ENCODE assay signal across 1 cellular context in genomic region chr15:67924359-67924974, GRCh38.
TF ChIP-seq lines count a peak whose summit lies in the region.

No MANE protein-coding gene starts in this region.

TF ChIP-seq in GM12878, 131 proteins besides CTCF, POLR2A, EP300 and RAD21 (continued from another document):
- TF ChIP-seq ZNF687 (IDR thresholded peaks at IDR 0.05) (no peak), GATAD2B (conservative IDR thresholded peaks at IDR 0.05; ENCODE audit: low read depth) (no peak), TCF7 (IDR thresholded peaks at IDR 0.05; ENCODE audit: borderline replicate concordance) (no peak), PRDM15 (CRISPR knock-in tag; IDR thresholded peaks at IDR 0.05) (no peak), SMAD1 (IDR thresholded peaks at IDR 0.05; ENCODE audit: low read depth, partially characterized antibody) (no peak)
- TF ChIP-seq, protein P1, sequence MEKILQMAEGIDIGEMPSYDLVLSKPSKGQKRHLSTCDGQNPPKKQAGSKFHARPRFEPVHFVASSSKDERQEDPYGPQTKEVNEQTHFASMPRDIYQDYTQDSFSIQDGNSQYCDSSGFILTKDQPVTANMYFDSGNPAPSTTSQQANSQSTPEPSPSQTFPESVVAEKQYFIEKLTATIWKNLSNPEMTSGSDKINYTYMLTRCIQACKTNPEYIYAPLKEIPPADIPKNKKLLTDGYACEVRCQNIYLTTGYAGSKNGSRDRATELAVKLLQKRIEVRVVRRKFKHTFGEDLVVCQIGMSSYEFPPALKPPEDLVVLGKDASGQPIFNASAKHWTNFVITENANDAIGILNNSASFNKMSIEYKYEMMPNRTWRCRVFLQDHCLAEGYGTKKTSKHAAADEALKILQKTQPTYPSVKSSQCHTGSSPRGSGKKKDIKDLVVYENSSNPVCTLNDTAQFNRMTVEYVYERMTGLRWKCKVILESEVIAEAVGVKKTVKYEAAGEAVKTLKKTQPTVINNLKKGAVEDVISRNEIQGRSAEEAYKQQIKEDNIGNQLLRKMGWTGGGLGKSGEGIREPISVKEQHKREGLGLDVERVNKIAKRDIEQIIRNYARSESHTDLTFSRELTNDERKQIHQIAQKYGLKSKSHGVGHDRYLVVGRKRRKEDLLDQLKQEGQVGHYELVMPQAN (conservative IDR thresholded peaks at IDR 0.05), result no peak
